Comparison of ENCODE assay signal across 9 cellular contexts in the genomic region with DNA sequence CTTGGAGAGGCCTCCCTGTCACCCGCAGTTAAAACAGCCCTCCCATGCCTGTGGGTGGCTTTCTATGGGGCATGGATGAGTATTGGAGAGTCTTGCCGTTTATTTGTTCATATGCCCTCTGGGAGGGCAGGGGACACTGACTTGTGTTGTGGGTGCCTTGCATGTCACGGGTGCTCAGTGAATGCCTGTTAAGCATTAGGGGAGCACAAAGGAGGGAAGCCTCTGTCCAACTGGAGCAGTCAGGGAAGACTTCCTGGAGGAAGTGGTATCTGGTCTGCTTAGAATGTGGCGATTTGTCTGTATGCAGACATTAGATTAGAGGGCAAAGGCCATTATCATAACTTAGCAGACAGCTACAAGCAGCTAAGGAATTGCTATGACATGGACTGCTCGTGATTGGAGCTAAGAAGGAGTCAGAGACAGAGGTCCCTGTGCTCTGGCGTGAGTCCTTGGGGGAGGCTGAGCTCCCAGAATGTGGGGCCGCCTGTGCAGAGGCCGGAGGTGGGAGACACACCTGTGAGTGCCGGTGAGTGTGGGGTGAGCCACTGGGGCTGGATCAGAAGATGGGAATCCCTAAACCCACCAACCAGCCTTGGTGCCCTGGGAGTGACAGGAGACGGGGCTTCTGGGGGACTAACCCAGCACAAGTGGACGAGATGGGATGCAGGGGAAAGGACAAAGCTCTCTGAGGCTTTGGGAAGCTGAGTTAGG.
DNase-seq lines count a peak whose midpoint lies in the region; ATAC-seq, FAIRE-seq and TF ChIP-seq lines count a peak whose summit lies in the region.
"Had no signal": no experiment of that assay in that cellular context is flagged by ENCODE, and none has a peak within 500 bp of the region (broad histone marks: within the 10 kb centered on the region; RNA-seq: fewer than 3 reads in every experiment).

No MANE protein-coding gene starts in this region.

- peak; percentile 42 for FAIRE-seq in urothelium cell line (lab: Jason Lieb, UNC)

- peaks cover 74% of the 10 kb centered on the region for H3K4me1 Mint-ChIP-seq in activated naive CD4-positive, alpha-beta T cell treated with anti-CD3 and anti-CD28 coated beads for 36 hours (ENCODE audit: low read depth)
- H3K4me1 Mint-ChIP-seq in chondrocyte (ENCODE audit: low read depth) (peaks cover 84% of the 10 kb centered on the region), progenitor cell of endocrine pancreas (ENCODE audit: low read depth) (peaks cover 8% of the 10 kb centered on the region)
- H3K4me1 Mint-ChIP-seq in naive thymus-derived CD4-positive, alpha-beta T cell: peaks cover 46 to 91% (median 75%) of the 10 kb centered on the region in 7 donors

- H3K27ac Mint-ChIP-seq in activated naive CD4-positive, alpha-beta T cell treated with anti-CD3 and anti-CD28 coated beads for 36 hours: peak overlapping the region; percentile 20
- H3K27ac Mint-ChIP-seq in chondrocyte (ENCODE audit: unreplicated experiment) (peak overlapping the region; percentile 93), progenitor cell of endocrine pancreas (no peak overlapping the region)
- H3K27ac Mint-ChIP-seq in naive thymus-derived CD4-positive, alpha-beta T cell: peak overlapping the region; percentile 22 to 96 (median 86)

- POLR2A ChIA-PET in naive thymus-derived CD4-positive, alpha-beta T cell (lab: Charles Lee): interaction anchor here (0.8 to 66.9 kb wide), 10 partner anchors 2 to 184 kb away, joined by 3 to 3353 read pairs (median 23); no protein-coding TSS in a partner anchor

- peaks cover 0 to 12% (median 0%) of the 10 kb centered on the region in 3 experiments for H3K36me3 ChIP-seq in naive thymus-derived CD4-positive, alpha-beta T cell (ENCODE audit: control insufficient read depth in 2 of 3, insufficient read depth in 3 of 3, low read length in 3 of 3)

- no peak overlapping the region for H3K4me3 ChIP-seq in naive thymus-derived CD4-positive, alpha-beta T cell (ENCODE audit: low read length)

- no peaks in the 10 kb centered on the region for H3K9me3 Mint-ChIP-seq in activated naive CD4-positive, alpha-beta T cell treated with anti-CD3 and anti-CD28 coated beads for 36 hours
- H3K9me3 Mint-ChIP-seq in chondrocyte (ENCODE audit: low read depth): no peaks in the 10 kb centered on the region
- H3K9me3 Mint-ChIP-seq in naive thymus-derived CD4-positive, alpha-beta T cell: peaks cover 0 to 3% (median 0%) of the 10 kb centered on the region in 11 donors
- no peaks in the 10 kb centered on the region for H3K9me3 Mint-ChIP-seq in progenitor cell of endocrine pancreas (ENCODE audit: low read depth)
- H3K9me3 Mint-ChIP-seq: activated naive CD4-positive, alpha-beta T cell treated with anti-CD3 and anti-CD28 coated beads, Interleukin-2, amount 50 U/mL, for 72 hours had no signal

- intact Hi-C loops in activated naive CD4-positive, alpha-beta T cell treated with anti-CD3 and anti-CD28 coated beads for 36 hours (cut with micrococcal nuclease): no loop called here
- intact Hi-C loops in naive thymus-derived CD4-positive, alpha-beta T cell (cut with micrococcal nuclease): no loop called here

- CTCF ChIA-PET in activated naive CD4-positive, alpha-beta T cell treated with anti-CD3 and anti-CD28 coated beads for 36 hours (lab: Charles Lee): interaction anchor here (0.8 to 5.3 kb wide), 4 partner anchors 15 to 69 kb away, joined by 3 to 93 read pairs (median 6); no protein-coding TSS in a partner anchor
- CTCF ChIA-PET in naive thymus-derived CD4-positive, alpha-beta T cell (lab: Charles Lee): interaction anchor here (1.1 to 8.9 kb wide), 11 partner anchors 9 to 97 kb away, joined by 3 to 114 read pairs (median 4); no protein-coding TSS in a partner anchor

- H3K36me3 Mint-ChIP-seq in activated naive CD4-positive, alpha-beta T cell treated with anti-CD3 and anti-CD28 coated beads for 36 hours (ENCODE audit: low read depth): no peaks in the 10 kb centered on the region
- H3K36me3 Mint-ChIP-seq in chondrocyte (ENCODE audit: low read depth) (no peaks in the 10 kb centered on the region), progenitor cell of endocrine pancreas (ENCODE audit: insufficient read depth) (no peaks in the 10 kb centered on the region)
- peaks cover 0 to 8% (median 0%) of the 10 kb centered on the region in 5 donors for H3K36me3 Mint-ChIP-seq in naive thymus-derived CD4-positive, alpha-beta T cell
- H3K36me3 Mint-ChIP-seq: activated naive CD4-positive, alpha-beta T cell treated with anti-CD3 and anti-CD28 coated beads, Interleukin-2, amount 50 U/mL, for 72 hours had no signal

- TF ChIP-seq CTCF in chondrocyte (IDR thresholded peaks at IDR 0.05) (no peak), progenitor cell of endocrine pancreas (IDR thresholded peaks at IDR 0.05; ENCODE audit: unreplicated experiment) (no peak)

- no peaks in the 10 kb centered on the region for H3K9me3 ChIP-seq in naive thymus-derived CD4-positive, alpha-beta T cell (ENCODE audit: control insufficient read depth in 2 of 3, low read length in 3 of 3)

- no peak for DNase-seq in activated naive CD4-positive, alpha-beta T cell treated with anti-CD3 and anti-CD28 coated beads for 36 hours
- no peak for DNase-seq in activated naive CD4-positive, alpha-beta T cell treated with anti-CD3 and anti-CD28 coated beads, Interleukin-2, amount 50 U/mL, for 16 hours
- DNase-seq in chondrocyte (ENCODE audit: low spot score): no peak
- no peak for DNase-seq in naive thymus-derived CD4-positive, alpha-beta T cell
- no peak for DNase-seq in urothelium cell line (ENCODE audit: low spot score)
- DNase-seq in progenitor cell of endocrine pancreas (ENCODE audit: low spot score, unreplicated experiment): no peak
- no peak for DNase-seq in GM19240 (ENCODE audit: insufficient read length, low spot score)

- peak overlapping the region; percentile 62 for H3K27ac ChIP-seq in naive thymus-derived CD4-positive, alpha-beta T cell (ENCODE audit: low read depth, low read length)

- H3K4me1 ChIP-seq in naive thymus-derived CD4-positive, alpha-beta T cell (ENCODE audit: control insufficient read depth in 2 of 2, insufficient read depth in 2 of 2, low read length in 2 of 2): peaks cover 46 to 71% of the 10 kb centered on the region in 2 donors

- no peaks in the 10 kb centered on the region for H3K27me3 ChIP-seq in naive thymus-derived CD4-positive, alpha-beta T cell (ENCODE audit: control insufficient read depth in 2 of 2, insufficient read depth in 2 of 2, low read length in 2 of 2)

- ATAC-seq in naive thymus-derived CD4-positive, alpha-beta T cell: no peak
- ATAC-seq in GM19035 (IDR thresholded peaks at IDR 0.05; ENCODE audit: unreplicated experiment): no peak

- no peak overlapping the region for H3K4me3 Mint-ChIP-seq in activated naive CD4-positive, alpha-beta T cell treated with anti-CD3 and anti-CD28 coated beads for 36 hours
- H3K4me3 Mint-ChIP-seq in chondrocyte (ENCODE audit: unreplicated experiment) (peak overlapping the region; percentile 9), progenitor cell of endocrine pancreas (ENCODE audit: low read depth) (no peak overlapping the region)
- peak overlapping the region in 9 of 10 donors; percentile 14 to 71 (median 54) for H3K4me3 Mint-ChIP-seq in naive thymus-derived CD4-positive, alpha-beta T cell

- H3K27me3 Mint-ChIP-seq in activated naive CD4-positive, alpha-beta T cell treated with anti-CD3 and anti-CD28 coated beads for 36 hours (ENCODE audit: low read depth): no peaks in the 10 kb centered on the region
- H3K27me3 Mint-ChIP-seq in chondrocyte (ENCODE audit: low read depth): no peaks in the 10 kb centered on the region
- no peaks in the 10 kb centered on the region for H3K27me3 Mint-ChIP-seq in naive thymus-derived CD4-positive, alpha-beta T cell
- no peaks in the 10 kb centered on the region for H3K27me3 Mint-ChIP-seq in progenitor cell of endocrine pancreas

Comparison
In these comparisons a context has a peak if more than half of its experiments do, and no peak if none do; other contexts are left out.
1. H3K4me3 Mint-ChIP-seq: peak in chondrocyte (single experiment) and naive thymus-derived CD4-positive, alpha-beta T cell (9 of 10); none in activated naive CD4-positive, alpha-beta T cell treated with anti-CD3 and anti-CD28 coated beads for 36 hours (single experiment) and progenitor cell of endocrine pancreas (single experiment).